In the genomic region with DNA sequence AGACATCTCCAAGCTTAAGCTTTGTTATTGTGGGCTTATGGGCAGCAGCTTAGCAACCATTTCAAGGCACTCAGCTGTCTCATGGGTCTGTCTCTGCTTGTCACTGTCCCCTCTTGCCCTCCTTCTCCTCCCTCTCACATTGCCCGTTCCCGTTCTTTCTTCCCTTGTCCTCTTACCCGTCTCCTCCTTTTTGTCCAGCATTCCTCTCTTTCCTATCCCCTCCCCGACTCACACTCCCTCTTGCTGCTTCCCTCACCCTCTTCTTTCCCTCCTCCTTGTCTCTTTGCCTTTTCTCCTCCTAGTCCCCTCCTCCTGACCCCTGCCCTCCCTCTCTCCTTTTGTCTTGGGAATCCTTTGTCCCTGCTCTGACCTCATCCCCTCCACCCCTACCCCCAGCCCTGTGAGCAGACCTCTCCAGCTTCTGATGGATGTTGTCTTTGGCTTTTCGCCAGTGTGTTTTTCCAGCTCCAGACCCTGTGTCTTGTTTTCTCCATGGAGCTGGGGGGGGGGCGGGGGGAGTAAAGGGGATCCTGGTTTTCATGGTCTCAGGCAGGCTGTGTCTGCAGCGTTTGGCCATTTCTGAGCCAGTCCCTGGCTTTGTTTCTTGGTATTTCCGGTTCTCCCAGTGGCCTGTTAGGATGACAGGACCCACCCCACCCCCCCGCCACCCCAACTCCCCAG, we compare ENCODE assay signal across 9 cellular contexts. TPM values are rescaled to one million over a fixed set of nuclear protein-coding genes. Genes with fewer than 3 reads are reported as not detected.
A peak's percentile ranks its signal among the peaks of the same experiment; 100 is the strongest.
DNase-seq lines count a peak whose midpoint lies in the region; ATAC-seq and TF ChIP-seq lines count a peak whose summit lies in the region.
"Had no signal": no experiment of that assay in that cellular context is flagged by ENCODE, and none has a peak within 500 bp of the region (broad histone marks: within the 10 kb centered on the region; RNA-seq: fewer than 3 reads in every experiment).

No MANE protein-coding gene starts in this region.

- no peaks in the 10 kb centered on the region for H3K27me3 ChIP-seq in lung (ENCODE audit: control insufficient read depth, insufficient read depth)

- H3K4me3 Mint-ChIP-seq in stimulated activated naive CD8-positive, alpha-beta T cell treated with anti-CD3 and anti-CD28 coated beads, Interleukin-15, Interleukin-2, amounts not matched to agents 100 ng/mL and 50 ng/mL, for 24 hours, result no peak overlapping the region
- H3K4me3 Mint-ChIP-seq in stimulated activated naive CD8-positive, alpha-beta T cell treated with anti-CD3 and anti-CD28 coated beads, Interleukin-15, amount 100 ng/mL, for 72 hours, result no peak overlapping the region
- no peak overlapping the region for H3K4me3 Mint-ChIP-seq in activated naive CD8-positive, alpha-beta T cell treated with anti-CD3 and anti-CD28 coated beads for 36 hours

- no peaks in the 10 kb centered on the region for H3K9me3 Mint-ChIP-seq in stimulated activated naive CD8-positive, alpha-beta T cell treated with anti-CD3 and anti-CD28 coated beads, Interleukin-15, Interleukin-2, amounts not matched to agents 100 ng/mL and 50 ng/mL, for 24 hours
- no peaks in the 10 kb centered on the region for H3K9me3 Mint-ChIP-seq in stimulated activated naive CD8-positive, alpha-beta T cell treated with anti-CD3 and anti-CD28 coated beads, Interleukin-15, amount 100 ng/mL, for 72 hours
- H3K9me3 Mint-ChIP-seq in activated naive CD8-positive, alpha-beta T cell treated with anti-CD3 and anti-CD28 coated beads for 36 hours, result no peaks in the 10 kb centered on the region

- H3K4me1 Mint-ChIP-seq in stimulated activated naive CD8-positive, alpha-beta T cell treated with anti-CD3 and anti-CD28 coated beads, Interleukin-15, Interleukin-2, amounts not matched to agents 100 ng/mL and 50 ng/mL, for 24 hours (ENCODE audit: low read depth), result peaks cover 58% of the 10 kb centered on the region
- H3K4me1 Mint-ChIP-seq in stimulated activated naive CD8-positive, alpha-beta T cell treated with anti-CD3 and anti-CD28 coated beads, Interleukin-15, amount 100 ng/mL, for 72 hours, result peaks cover 33% of the 10 kb centered on the region
- H3K4me1 Mint-ChIP-seq in activated naive CD8-positive, alpha-beta T cell treated with anti-CD3 and anti-CD28 coated beads for 36 hours, result peaks cover 35% of the 10 kb centered on the region

- H3K36me3 Mint-ChIP-seq in stimulated activated naive CD8-positive, alpha-beta T cell treated with anti-CD3 and anti-CD28 coated beads, Interleukin-15, Interleukin-2, amounts not matched to agents 100 ng/mL and 50 ng/mL, for 24 hours (ENCODE audit: low read depth), result peaks cover 4% of the 10 kb centered on the region
- H3K36me3 Mint-ChIP-seq in activated naive CD8-positive, alpha-beta T cell treated with anti-CD3 and anti-CD28 coated beads for 36 hours, result peaks cover 2% of the 10 kb centered on the region

- peak overlapping the region; percentile 14 for H3K27ac Mint-ChIP-seq in stimulated activated naive CD8-positive, alpha-beta T cell treated with anti-CD3 and anti-CD28 coated beads, Interleukin-15, Interleukin-2, amounts not matched to agents 100 ng/mL and 50 ng/mL, for 24 hours
- H3K27ac Mint-ChIP-seq in stimulated activated naive CD8-positive, alpha-beta T cell treated with anti-CD3 and anti-CD28 coated beads, Interleukin-15, amount 100 ng/mL, for 72 hours, result no peak overlapping the region
- H3K27ac Mint-ChIP-seq in activated naive CD8-positive, alpha-beta T cell treated with anti-CD3 and anti-CD28 coated beads for 36 hours, result no peak overlapping the region

- 35 to 71% methylated on average over 9 of the region's 9 CpGs for WGBS in lung, 2 donors

- peak overlapping the region; percentile 71 for H3K27ac ChIP-seq in caudate nucleus (ENCODE audit: low read depth, low read length)
- H3K27ac ChIP-seq in lung (ENCODE audit: low read depth in 1 of 2, low read length in 1 of 2), result peak overlapping the region; percentile 13 to 89

- H3K36me3 ChIP-seq in lung (ENCODE audit: control insufficient read depth in 2 of 2, insufficient read depth in 2 of 2, low read length in 2 of 2), result no peaks in the 10 kb centered on the region

- no peak for ATAC-seq in stimulated activated naive CD8-positive, alpha-beta T cell treated with anti-CD3 and anti-CD28 coated beads, Interleukin-15, amount 100 ng/mL, for 72 hours
- ATAC-seq in lung (ENCODE audit: insufficient read depth, low FRiP score) (no peak), HG02759 (IDR thresholded peaks at IDR 0.05; ENCODE audit: unreplicated experiment) (no peak)

- no peak for TF ChIP-seq CTCF in lung (IDR thresholded peaks at IDR 0.05; ENCODE audit: control extremely low read depth, extremely low read depth)

- DNase-seq in stimulated activated naive CD8-positive, alpha-beta T cell treated with anti-CD3 and anti-CD28 coated beads, Interleukin-15, amount 100 ng/mL, for 72 hours, result no peak
- DNase-seq in caudate nucleus (lab: John Stamatoyannopoulos, UW) (no peak), lung (ENCODE audit: low spot score) (no peak), GDM1 (lab: John Stamatoyannopoulos, UW) (no peak)
- DNase-seq in stimulated activated CD4-positive, alpha-beta T cell treated with anti-CD3 and anti-CD28 coated beads, Interleukin-2, amount 100 ng/mL, for 24 hours, result no peak
- DNase-seq in activated naive CD8-positive, alpha-beta T cell treated with anti-CD3 and anti-CD28 coated beads for 36 hours, result no peak
- DNase-seq: Calu3 had no signal

- no peaks in the 10 kb centered on the region for H3K27me3 Mint-ChIP-seq in stimulated activated naive CD8-positive, alpha-beta T cell treated with anti-CD3 and anti-CD28 coated beads, Interleukin-15, Interleukin-2, amounts not matched to agents 100 ng/mL and 50 ng/mL, for 24 hours
- H3K27me3 Mint-ChIP-seq in stimulated activated naive CD8-positive, alpha-beta T cell treated with anti-CD3 and anti-CD28 coated beads, Interleukin-15, amount 100 ng/mL, for 72 hours, result no peaks in the 10 kb centered on the region
- H3K27me3 Mint-ChIP-seq in activated naive CD8-positive, alpha-beta T cell treated with anti-CD3 and anti-CD28 coated beads for 36 hours, result no peaks in the 10 kb centered on the region

- no peaks in the 10 kb centered on the region for H3K9me3 ChIP-seq in lung (ENCODE audit: control insufficient read depth in 2 of 2, insufficient read depth in 1 of 2, low read length in 1 of 2)

- H3K4me1 ChIP-seq in lung (ENCODE audit: control insufficient read depth in 2 of 2, insufficient read depth in 2 of 2, low read length in 2 of 2), result peaks cover 17 to 32% of the 10 kb centered on the region in 2 donors

- H3K4me3 ChIP-seq in lung, result no peak overlapping the region

RNA-seq across cellular contexts. Expression of gene TRAK1, which starts 47.9 kb away (rescaled TPM):
- 10 to 100 TPM; 45.3 to 65.4 TPM for total RNA-seq in lung
- polyA plus RNA-seq in lung, result 10 to 100 TPM; 18.2 to 19.6 TPM
- 10 to 100 TPM; 22.3 to 22.8 TPM for total RNA-seq in activated naive CD8-positive, alpha-beta T cell treated with anti-CD3 and anti-CD28 coated beads for 36 hours
